8 cellular contexts compared by ENCODE assay signal in the genomic region with DNA sequence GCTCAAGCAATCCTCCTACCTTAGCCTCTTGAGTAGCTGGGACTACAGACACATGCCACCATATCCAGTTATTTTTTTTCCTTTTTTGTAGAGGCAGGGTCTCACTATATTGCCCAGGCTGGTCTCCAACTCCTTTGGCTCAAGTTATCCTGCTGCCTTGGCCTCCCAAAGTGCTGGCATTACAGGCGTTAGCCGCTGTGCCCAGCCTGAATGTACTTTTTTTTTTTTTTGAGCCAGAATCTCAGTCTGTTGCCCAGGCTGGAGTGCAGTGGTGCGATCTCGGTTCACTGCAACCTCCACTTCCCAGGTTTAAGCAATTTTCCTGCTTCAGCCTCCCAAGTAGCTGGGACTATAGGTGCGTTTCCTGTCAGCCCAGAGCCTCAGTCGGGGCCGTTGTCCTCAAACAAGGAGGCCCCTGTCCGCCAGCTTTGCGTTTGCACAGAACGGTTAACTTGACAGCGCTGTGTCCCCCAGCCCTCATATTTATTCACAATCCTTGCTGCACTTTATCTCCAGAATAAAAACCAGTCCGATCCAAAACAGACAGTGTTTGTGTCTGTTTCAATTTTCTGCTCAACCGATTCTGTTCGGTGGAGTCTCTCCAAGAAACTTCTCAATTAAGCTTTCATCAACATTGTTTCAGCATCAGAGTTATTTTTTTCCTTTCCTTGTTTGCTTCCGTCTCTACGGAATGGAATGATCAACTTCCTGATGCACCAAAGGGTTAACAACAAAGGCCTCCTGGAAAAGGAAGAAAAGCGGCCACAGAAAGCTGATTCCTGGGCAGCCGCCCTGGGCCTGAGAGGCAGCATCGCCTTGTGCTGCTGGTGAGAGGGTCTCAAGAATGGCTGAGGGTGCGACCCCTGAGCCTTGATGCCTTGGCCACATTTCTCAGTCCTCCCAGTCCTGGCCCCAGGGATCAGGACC.
DNase-seq lines count a peak whose midpoint lies in the region; ATAC-seq and TF ChIP-seq lines count a peak whose summit lies in the region.

No MANE protein-coding gene starts in this region.

- H3K27ac ChIP-seq in trophoblast cell (ENCODE audit: low read depth, low read length), result no peak overlapping the region

- no peak overlapping the region for H2AK5ac ChIP-seq in trophoblast cell (ENCODE audit: low read length)

- H2AFZ ChIP-seq in trophoblast cell (ENCODE audit: insufficient read depth, low read length, poor library complexity), result peak overlapping the region; percentile 52

- H2BK12ac ChIP-seq in trophoblast cell (ENCODE audit: low read length), result no peak overlapping the region

- H3K14ac ChIP-seq in trophoblast cell (ENCODE audit: low read length), result no peak overlapping the region

- no peak overlapping the region for H3K23ac ChIP-seq in trophoblast cell (ENCODE audit: low read length)

- no peaks in the 10 kb centered on the region for H3K79me1 ChIP-seq in trophoblast cell (ENCODE audit: low read length)

- ATAC-seq in SK-N-SH treated with all-trans-retinoic acid at 6 μM for 48 hours (peak; percentile 41), omental fat pad (ENCODE audit: low FRiP score) (no peak)

- H3K18ac ChIP-seq in trophoblast cell (ENCODE audit: low read length), result no peak overlapping the region

- no peak overlapping the region for H3K4ac ChIP-seq in trophoblast cell (ENCODE audit: low read depth, low read length)

- H4K91ac ChIP-seq in trophoblast cell (ENCODE audit: low read depth, low read length), result no peak overlapping the region

- no peak overlapping the region for H4K8ac ChIP-seq in trophoblast cell (ENCODE audit: low read depth, low read length)

- H4K12ac ChIP-seq in trophoblast cell (ENCODE audit: low read depth, low read length), result no peak overlapping the region

- H2BK5ac ChIP-seq in trophoblast cell (ENCODE audit: low read depth, low read length, poor library complexity), result no peak overlapping the region

- peaks cover 2 to 3% of the 10 kb centered on the region in 2 experiments for H3K4me1 ChIP-seq in trophoblast cell (ENCODE audit: control insufficient read depth in 1 of 2, insufficient read depth in 2 of 2, low read length in 2 of 2)

- H3K36me3 ChIP-seq in trophoblast cell (ENCODE audit: control insufficient read depth in 1 of 2, insufficient read depth in 2 of 2, low read length in 2 of 2), result no peaks in the 10 kb centered on the region

- H2BK120ac ChIP-seq in trophoblast cell (ENCODE audit: insufficient read depth, low read length, poor library complexity), result no peak overlapping the region

- no peaks in the 10 kb centered on the region for H3K79me2 ChIP-seq in trophoblast cell (ENCODE audit: control insufficient read depth, insufficient read depth, low read length, poor library complexity)

- no peaks in the 10 kb centered on the region for H3K9me3 ChIP-seq in trophoblast cell (ENCODE audit: insufficient read depth, low read depth, low read length)

- H3K4me3 ChIP-seq in fibroblast of mammary gland (ENCODE audit: control insufficient read depth, low read depth, low read length), result peak overlapping the region; percentile 70
- H3K4me3 ChIP-seq in trophoblast cell (ENCODE audit: low read depth, low read length), result no peak overlapping the region

- H3K27me3 ChIP-seq in trophoblast cell (ENCODE audit: insufficient read depth, low read length), result no peaks in the 10 kb centered on the region

- DNase-seq in NCI-H1417 (lab: John Stamatoyannopoulos, UW) (peak in 2 of 3 experiments; percentile 68 to 86), NCI-H1417 treated with DMSO at 0.1 percent for 48 hours (lab: John Stamatoyannopoulos, UW) (no peak), fibroblast of mammary gland (ENCODE audit: low read depth) (peak; percentile 31), trophoblast cell (peak in 1 of 2 donors; percentile 22), omental fat pad (ENCODE audit: low spot score) (no peak), cerebellar nuclear complex (lab: John Stamatoyannopoulos, UW) (no peak)
- no peak for DNase-seq in stimulated activated CD8-positive, alpha-beta memory T cell treated with anti-CD3 and anti-CD28 coated beads, Interleukin-4, amount 100 ng/mL, for 48 hours

- H3K9ac ChIP-seq in trophoblast cell (ENCODE audit: low read length), result no peak overlapping the region

- H3K4me2 ChIP-seq in trophoblast cell (ENCODE audit: low read length), result no peak overlapping the region

- no peak for TF ChIP-seq CTCF in fibroblast of mammary gland (conservative IDR thresholded peaks at IDR 0.05; ENCODE audit: control insufficient read depth, insufficient read depth, low read depth, low read length)
- TF ChIP-seq CTCF in omental fat pad (IDR thresholded peaks at IDR 0.05), result no peak

- no CpG with 5 or more reads among the region's 20 CpGs for WGBS in trophoblast cell (ENCODE audit: extremely low coverage, insufficient coverage, insufficient read length)

TF ChIP-seq in SK-N-SH treated with all-trans-retinoic acid at 6 μM for 48 hours, 23 proteins besides CTCF, POLR2A, EP300 and RAD21:
- no peak for TF ChIP-seq PPARA (CRISPR knock-in tag; IDR thresholded peaks at IDR 0.05; ENCODE audit: borderline replicate concordance)
- no peak for TF ChIP-seq ISL1 (CRISPR knock-in tag; IDR thresholded peaks at IDR 0.05)
- no peak for TF ChIP-seq RARB (CRISPR knock-in tag; IDR thresholded peaks at IDR 0.05)
- TF ChIP-seq, protein P1, sequence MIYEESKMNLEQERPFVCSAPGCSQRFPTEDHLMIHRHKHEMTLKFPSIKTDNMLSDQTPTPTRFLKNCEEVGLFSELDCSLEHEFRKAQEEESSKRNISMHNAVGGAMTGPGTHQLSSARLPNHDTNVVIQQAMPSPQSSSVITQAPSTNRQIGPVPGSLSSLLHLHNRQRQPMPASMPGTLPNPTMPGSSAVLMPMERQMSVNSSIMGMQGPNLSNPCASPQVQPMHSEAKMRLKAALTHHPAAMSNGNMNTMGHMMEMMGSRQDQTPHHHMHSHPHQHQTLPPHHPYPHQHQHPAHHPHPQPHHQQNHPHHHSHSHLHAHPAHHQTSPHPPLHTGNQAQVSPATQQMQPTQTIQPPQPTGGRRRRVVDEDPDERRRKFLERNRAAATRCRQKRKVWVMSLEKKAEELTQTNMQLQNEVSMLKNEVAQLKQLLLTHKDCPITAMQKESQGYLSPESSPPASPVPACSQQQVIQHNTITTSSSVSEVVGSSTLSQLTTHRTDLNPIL (CRISPR knock-in tag; IDR thresholded peaks at IDR 0.05; ENCODE audit: low read depth), result 0 out of 2 replicates have a peak, but pooled peaks have one; percentile 43
- TF ChIP-seq ZFP3 (CRISPR knock-in tag; IDR thresholded peaks at IDR 0.05), result no peak
- TF ChIP-seq ZFP30 (CRISPR knock-in tag; IDR thresholded peaks at IDR 0.05), result no peak
- 0 out of 2 replicates have a peak, but pooled peaks have one; percentile 11 for TF ChIP-seq TCF4 (CRISPR knock-in tag; IDR thresholded peaks at IDR 0.05; ENCODE audit: borderline replicate concordance)
- TF ChIP-seq OSR1 (CRISPR knock-in tag; IDR thresholded peaks at IDR 0.05), result no peak

Comparison
In these comparisons a context has a peak if more than half of its experiments do, and no peak if none do; other contexts are left out.
1. DNase-seq: peak in NCI-H1417 (2 of 3) and fibroblast of mammary gland (single experiment); none in NCI-H1417 treated with DMSO at 0.1 percent for 48 hours (single experiment), omental fat pad (single experiment), stimulated activated CD8-positive, alpha-beta memory T cell treated with anti-CD3 and anti-CD28 coated beads, Interleukin-4, amount 100 ng/mL, for 48 hours (single experiment) and cerebellar nuclear complex (0 of 2).